ENCODE assay signal across 8 cellular contexts in genomic region chr17:82457071-82457789, GRCh38. TPM values are rescaled to one million over a fixed set of nuclear protein-coding genes. Genes with fewer than 3 reads are reported as not detected.
DNase-seq lines count a peak whose midpoint lies in the region; ATAC-seq and TF ChIP-seq lines count a peak whose summit lies in the region.

No MANE protein-coding gene starts in this region.

- H3K36me3 Mint-ChIP-seq in IgD-negative memory B cell: no peaks in the 10 kb centered on the region

- POLR2A ChIA-PET in AG04449 (lab: Yijun Ruan, JAX): no interaction called here

- H3K27me3 Mint-ChIP-seq in IgD-negative memory B cell: no peaks in the 10 kb centered on the region

- H3K4me1 ChIP-seq in right lobe of liver (peaks cover 0 to 25% (median 7%) of the 10 kb centered on the region in 4 donors), upper lobe of right lung (peaks cover 35% of the 10 kb centered on the region)

- no peaks in the 10 kb centered on the region for H3K27me3 ChIP-seq in right lobe of liver
- no peaks in the 10 kb centered on the region for H3K27me3 ChIP-seq in upper lobe of right lung

- H3K4me3 ChIP-seq in AG04449 (ENCODE audit: low read depth, low read length) (peak overlapping the region; percentile 82), astrocyte of the cerebellum (ENCODE audit: low read depth, low read length) (peak overlapping the region; percentile 75), right lobe of liver (peak overlapping the region in 2 of 3 donors; percentile 85 to 90), upper lobe of right lung (peak overlapping the region; percentile 89)

- no peak for DNase-seq in AG04449 (ENCODE audit: low read depth, low spot score)
- no peak for DNase-seq in astrocyte of the cerebellum (ENCODE audit: low read depth)
- DNase-seq in right lobe of liver: peak in 2 of 3 donors; percentile 65 to 74
- no peak for DNase-seq in upper lobe of right lung
- DNase-seq in NCI-H2081 (lab: John Stamatoyannopoulos, UW): no peak

- H3K9me3 ChIP-seq in right lobe of liver (no peaks in the 10 kb centered on the region), upper lobe of right lung (no peaks in the 10 kb centered on the region)

- no peak for TF ChIP-seq CTCF in AG04449 (IDR thresholded peaks at IDR 0.05; ENCODE audit: insufficient read depth, low read length, missing control alignments)
- no peak for TF ChIP-seq CTCF in astrocyte of the cerebellum (IDR thresholded peaks at IDR 0.05; ENCODE audit: low read depth, low read length, missing control alignments)
- no peak for TF ChIP-seq CTCF in right lobe of liver (IDR thresholded peaks at IDR 0.05)
- TF ChIP-seq CTCF in upper lobe of right lung (IDR thresholded peaks at IDR 0.05): no peak

- whole genome bisulfite sequencing in right lobe of liver (ENCODE audit: insufficient coverage, low coverage, low lambda C conversion rate, missing lambda C conversion rate): 31% methylated on average over 9 of the region's 9 CpGs

- CTCF ChIA-PET in AG04449 (lab: Yijun Ruan, JAX): interaction anchor here (1.2 kb wide), 1 partner anchor 12 kb away, joined by 3 read pairs; no protein-coding TSS in a partner anchor

- H3K9me3 Mint-ChIP-seq in IgD-negative memory B cell: no peaks in the 10 kb centered on the region

- intact Hi-C loops in right lobe of liver (cut with DNase I) (no loop called here), upper lobe of right lung (cut with DNase I) (no loop called here)

- H3K4me3 Mint-ChIP-seq in IgD-negative memory B cell: peak overlapping the region; percentile 86 to 96 (median 87)

- in situ Hi-C loops in astrocyte of the cerebellum (cut with HindIII; ENCODE audit: low sequenced_read_pairs): no loop called here

- peaks cover 11 to 20% (median 15%) of the 10 kb centered on the region in 3 donors for H3K4me1 Mint-ChIP-seq in IgD-negative memory B cell

- TF ChIP-seq POLR2A in right lobe of liver (IDR thresholded peaks at IDR 0.05): no peak

- peak overlapping the region; percentile 87 to 94 (median 93) for H3K27ac Mint-ChIP-seq in IgD-negative memory B cell

- ATAC-seq in right lobe of liver: peak in 2 of 4 donors; percentile 10 to 23
- no peak for ATAC-seq in upper lobe of right lung
- no peak for ATAC-seq in GM21737 (IDR thresholded peaks at IDR 0.05; ENCODE audit: unreplicated experiment)
- no peak for ATAC-seq in GM18868 (IDR thresholded peaks at IDR 0.05; ENCODE audit: unreplicated experiment)

- peak overlapping the region; percentile 100 for H3K27ac ChIP-seq in right lobe of liver
- peak overlapping the region; percentile 99 for H3K27ac ChIP-seq in upper lobe of right lung

- H3K36me3 ChIP-seq in right lobe of liver (peaks cover 0 to 17% (median 0%) of the 10 kb centered on the region in 4 donors), upper lobe of right lung (peaks cover 24% of the 10 kb centered on the region)

RNA-seq across cellular contexts. Expression of gene NARF, which starts 1.3 kb away (rescaled TPM):
- 76.2 TPM for polyA plus RNA-seq in IgD-negative memory B cell
- total RNA-seq in right lobe of liver (10 to 100 TPM in 5 of 6 experiments, 1 to 10 TPM in 1; 9.3 to 48.6 (median 21.8) TPM), upper lobe of right lung (54.1 TPM)

RNA-seq across cellular contexts. Expression of gene CYBC1, which starts 6.7 kb away (rescaled TPM):
- 266 TPM for polyA plus RNA-seq in IgD-negative memory B cell
- total RNA-seq in right lobe of liver (10 to 100 TPM; 29.4 to 82.4 (median 46.4) TPM), upper lobe of right lung (120 TPM)

RNA-seq across cellular contexts. Expression of gene OGFOD3, which starts 38.8 kb away (rescaled TPM):
- 33.2 TPM for polyA plus RNA-seq in IgD-negative memory B cell
- total RNA-seq in right lobe of liver: 10 to 100 TPM; 13.5 to 23.4 (median 16.2) TPM
- total RNA-seq in upper lobe of right lung: 32.7 TPM

RNA-seq across cellular contexts. Expression of gene HEXD, which starts 39.1 kb away (rescaled TPM):
- polyA plus RNA-seq in IgD-negative memory B cell: 23.2 TPM
- total RNA-seq in right lobe of liver (10 to 100 TPM in 5 of 6 experiments, 1 to 10 TPM in 1; 9.6 to 30.4 (median 20.2) TPM), upper lobe of right lung (49.1 TPM)

Comparison
In these comparisons a context has a peak if more than half of its experiments do, and no peak if none do; other contexts are left out.
1. DNase-seq: peak in right lobe of liver (2 of 3); none in AG04449 (single experiment), astrocyte of the cerebellum (single experiment), upper lobe of right lung (single experiment) and NCI-H2081 (0 of 2).
2. Peak in every context shown above with its lines, with median percentiles within 50 percentile points of each other: H3K4me3 ChIP-seq.